ENCODE assay signal across 29 cellular contexts in genomic region chr1:147162093-147162492, GRCh38.
"Had no signal": no experiment of that assay in that cellular context is flagged by ENCODE, and none has a peak within 500 bp of the region (broad histone marks: within the 10 kb centered on the region; RNA-seq: fewer than 3 reads in every experiment).

No MANE protein-coding gene starts in this region.

- H3K4me1 ChIP-seq: adrenal gland, body of pancreas, heart right ventricle, uterus had no signal

- H3K4me3 Mint-ChIP-seq: activated CD4-positive, alpha-beta T cell treated with anti-CD3 and anti-CD28 coated beads for 36 hours; activated CD8-positive, alpha-beta memory T cell treated with anti-CD3 and anti-CD28 coated beads, Interleukin-2, amount 10 ng/mL, durations not matched to agents 7 days and 5 days; activated CD8-positive, alpha-beta T cell treated with anti-CD3 and anti-CD28 coated beads, Interleukin-2, amount 10 ng/mL, durations not matched to agents 7 days and 5 days; activated naive CD4-positive, alpha-beta T cell treated with anti-CD3 and anti-CD28 coated beads for 36 hours; activated naive CD8-positive, alpha-beta T cell treated with anti-CD3 and anti-CD28 coated beads for 36 hours; effector memory CD8-positive, alpha-beta T cell; naive B cell; nephron progenitor cell; stimulated activated effector memory CD8-positive, alpha-beta T cell treated with anti-CD3 and anti-CD28 coated beads, Interleukin-12 subunit alpha, Interleukin-12 subunit beta, amount 100 ng/mL, for 72 hours; stimulated activated naive CD8-positive, alpha-beta T cell treated with anti-CD3 and anti-CD28 coated beads, Interleukin-15, Interleukin-2, amounts not matched to agents 100 ng/mL and 50 ng/mL, for 24 hours; type B pancreatic cell had no signal

- H3K27me3 Mint-ChIP-seq: activated CD4-positive, alpha-beta T cell treated with anti-CD3 and anti-CD28 coated beads for 36 hours; activated CD8-positive, alpha-beta memory T cell treated with anti-CD3 and anti-CD28 coated beads, Interleukin-2, amount 10 ng/mL, durations not matched to agents 7 days and 5 days; activated naive CD8-positive, alpha-beta T cell treated with anti-CD3 and anti-CD28 coated beads for 36 hours; effector memory CD8-positive, alpha-beta T cell; naive B cell; progenitor cell of endocrine pancreas; stimulated activated naive CD8-positive, alpha-beta T cell treated with anti-CD3 and anti-CD28 coated beads, Interleukin-15, Interleukin-2, amounts not matched to agents 100 ng/mL and 50 ng/mL, for 24 hours; type B pancreatic cell had no signal

- H3K9me3 ChIP-seq: adrenal gland, body of pancreas, heart right ventricle, neutrophil, uterus had no signal

- H3K27ac Mint-ChIP-seq: activated CD4-positive, alpha-beta T cell treated with anti-CD3 and anti-CD28 coated beads for 36 hours; activated CD8-positive, alpha-beta memory T cell treated with anti-CD3 and anti-CD28 coated beads, Interleukin-2, amount 10 ng/mL, durations not matched to agents 7 days and 5 days; activated CD8-positive, alpha-beta T cell treated with anti-CD3 and anti-CD28 coated beads, Interleukin-2, amount 10 ng/mL, durations not matched to agents 7 days and 5 days; activated naive CD4-positive, alpha-beta T cell treated with anti-CD3 and anti-CD28 coated beads for 36 hours; activated naive CD8-positive, alpha-beta T cell treated with anti-CD3 and anti-CD28 coated beads for 36 hours; effector memory CD8-positive, alpha-beta T cell; naive B cell; nephron progenitor cell; progenitor cell of endocrine pancreas; stimulated activated naive CD8-positive, alpha-beta T cell treated with anti-CD3 and anti-CD28 coated beads, Interleukin-15, Interleukin-2, amounts not matched to agents 100 ng/mL and 50 ng/mL, for 24 hours; type B pancreatic cell had no signal

- ATAC-seq: activated CD4-positive, alpha-beta T cell treated with anti-CD3 and anti-CD28 coated beads for 36 hours; activated CD8-positive, alpha-beta memory T cell treated with anti-CD3 and anti-CD28 coated beads, Interleukin-2, amount 10 ng/mL, durations not matched to agents 7 days and 5 days; activated CD8-positive, alpha-beta T cell treated with anti-CD3 and anti-CD28 coated beads, Interleukin-2, amount 10 ng/mL, durations not matched to agents 7 days and 5 days; body of pancreas; effector memory CD8-positive, alpha-beta T cell; esophagus mucosa; heart right ventricle; left ventricle myocardium superior; sciatic nerve; stimulated activated effector memory CD8-positive, alpha-beta T cell treated with anti-CD3 and anti-CD28 coated beads, Interleukin-12 subunit alpha, Interleukin-12 subunit beta, amount 100 ng/mL, for 72 hours had no signal

- H3K4me1 Mint-ChIP-seq: activated CD4-positive, alpha-beta T cell treated with anti-CD3 and anti-CD28 coated beads for 36 hours; activated CD8-positive, alpha-beta memory T cell treated with anti-CD3 and anti-CD28 coated beads, Interleukin-2, amount 10 ng/mL, durations not matched to agents 7 days and 5 days; naive B cell; nephron progenitor cell; stimulated activated effector memory CD8-positive, alpha-beta T cell treated with anti-CD3 and anti-CD28 coated beads, Interleukin-12 subunit alpha, Interleukin-12 subunit beta, amount 100 ng/mL, for 72 hours had no signal

- DNase-seq: activated CD4-positive, alpha-beta T cell treated with anti-CD3 and anti-CD28 coated beads for 36 hours; activated CD4-positive, CD25-positive, alpha-beta regulatory T cell; activated CD8-positive, alpha-beta memory T cell treated with anti-CD3 and anti-CD28 coated beads, Interleukin-2, amount 10 ng/mL, durations not matched to agents 7 days and 5 days; activated CD8-positive, alpha-beta T cell treated with anti-CD3 and anti-CD28 coated beads, Interleukin-2, amount 10 ng/mL, durations not matched to agents 7 days and 5 days; activated effector memory CD4-positive, alpha-beta T cell treated with anti-CD3 and anti-CD28 coated beads, Interleukin-2, amount 50 U/mL, for 16 hours; activated naive CD4-positive, alpha-beta T cell treated with anti-CD3 and anti-CD28 coated beads for 36 hours; activated naive CD8-positive, alpha-beta T cell treated with anti-CD3 and anti-CD28 coated beads for 36 hours; adrenal gland; aorta; body of pancreas; effector memory CD8-positive, alpha-beta T cell; foreskin fibroblast; heart right ventricle; kidney glomerular epithelial cell; left ventricle myocardium superior; naive B cell; nephron progenitor cell; stimulated activated CD4-positive, alpha-beta T cell treated with anti-CD3 and anti-CD28 coated beads, Interleukin-4, amount 100 ng/mL, for 24 hours; T-helper 1 cell; uterus had no signal

- H3K9me3 Mint-ChIP-seq: activated naive CD4-positive, alpha-beta T cell treated with anti-CD3 and anti-CD28 coated beads for 36 hours; activated naive CD8-positive, alpha-beta T cell treated with anti-CD3 and anti-CD28 coated beads for 36 hours; effector memory CD8-positive, alpha-beta T cell; naive B cell; nephron progenitor cell; stimulated activated effector memory CD8-positive, alpha-beta T cell treated with anti-CD3 and anti-CD28 coated beads, Interleukin-12 subunit alpha, Interleukin-12 subunit beta, amount 100 ng/mL, for 72 hours; stimulated activated naive CD8-positive, alpha-beta T cell treated with anti-CD3 and anti-CD28 coated beads, Interleukin-15, Interleukin-2, amounts not matched to agents 100 ng/mL and 50 ng/mL, for 24 hours; type B pancreatic cell had no signal

- H3K36me3 ChIP-seq: uterus had no signal

- H3K27ac ChIP-seq: adrenal gland, body of pancreas, coronary artery, heart right ventricle, neutrophil, skin epidermis, uterus had no signal

- H3K4me3 ChIP-seq: adrenal gland, body of pancreas, coronary artery, heart right ventricle, skin epidermis, uterus had no signal

- H3K27me3 ChIP-seq: adrenal gland, body of pancreas, heart right ventricle, neutrophil, uterus had no signal
